In genomic region chr3:197482001-197482400, GRCh38 we compare ENCODE assay signal across 21 cellular contexts.
DNase-seq lines count a peak whose midpoint lies in the region; ATAC-seq and TF ChIP-seq lines count a peak whose summit lies in the region.
"Had no signal": no experiment of that assay in that cellular context is flagged by ENCODE, and none has a peak within 500 bp of the region (broad histone marks: within the 10 kb centered on the region; RNA-seq: fewer than 3 reads in every experiment).

No MANE protein-coding gene starts in this region.

- peaks cover 8% of the 10 kb centered on the region for H3K9me3 Mint-ChIP-seq in WTC11
- no peaks in the 10 kb centered on the region for H3K9me3 Mint-ChIP-seq in activated naive CD4-positive, alpha-beta T cell treated with anti-CD3 and anti-CD28 coated beads, Interleukin-2, amount 50 U/mL, for 72 hours
- H3K9me3 Mint-ChIP-seq: naive thymus-derived CD4-positive, alpha-beta T cell; stimulated activated naive B cell treated with anti-CD40 and anti-IgM and Interleukin-4, amounts not matched to agents 10 μg/mL and 1 μg/mL and 100 μg/mL, for 72 hours had no signal

- POLR2A ChIA-PET in WTC11 (lab: Charles Lee): no interaction called here

- H3K27ac ChIP-seq in fibroblast of lung (ENCODE audit: insufficient read depth, low read length): no peak overlapping the region
- peak overlapping the region; percentile 29 for H3K27ac ChIP-seq in suprapubic skin
- H3K27ac ChIP-seq in body of pancreas: no peak overlapping the region
- H3K27ac ChIP-seq: dorsolateral prefrontal cortex, left ventricle myocardium inferior, psoas muscle, transverse colon had no signal

- H3K36me3 Mint-ChIP-seq in WTC11: no peaks in the 10 kb centered on the region
- no peaks in the 10 kb centered on the region for H3K36me3 Mint-ChIP-seq in activated naive CD4-positive, alpha-beta T cell treated with anti-CD3 and anti-CD28 coated beads, Interleukin-2, amount 50 U/mL, for 72 hours
- H3K36me3 Mint-ChIP-seq: activated CD8-positive, alpha-beta memory T cell treated with anti-CD3 and anti-CD28 coated beads, Interleukin-2, amount 10 ng/mL, durations not matched to agents 7 days and 5 days; CD14-positive monocyte; naive thymus-derived CD4-positive, alpha-beta T cell; stimulated activated naive B cell treated with anti-CD40 and anti-IgM and Interleukin-4, amounts not matched to agents 10 μg/mL and 1 μg/mL and 100 μg/mL, for 72 hours had no signal

- peaks cover 24% of the 10 kb centered on the region for H3K4me1 Mint-ChIP-seq in WTC11
- H3K4me1 Mint-ChIP-seq: activated CD8-positive, alpha-beta memory T cell treated with anti-CD3 and anti-CD28 coated beads, Interleukin-2, amount 10 ng/mL, durations not matched to agents 7 days and 5 days; CD14-positive monocyte; stimulated activated naive B cell treated with anti-CD40 and anti-IgM and Interleukin-4, amounts not matched to agents 10 μg/mL and 1 μg/mL and 100 μg/mL, for 72 hours had no signal

- H3K9ac ChIP-seq in fibroblast of lung (ENCODE audit: insufficient read depth, low read length): no peak overlapping the region

- DNase-seq in HPDE6-E6E7 (ENCODE audit: extremely low spot score): peak; percentile 56
- DNase-seq in WTC11 (ENCODE audit: low spot score): no peak
- DNase-seq in fibroblast of lung (ENCODE audit: low read depth in 2 of 2): peak; percentile 26 to 78
- no peak for DNase-seq in suprapubic skin (ENCODE audit: low spot score in 2 of 2)
- no peak for DNase-seq in activated naive CD4-positive, alpha-beta T cell treated with anti-CD3 and anti-CD28 coated beads, Interleukin-2, amount 50 U/mL, for 72 hours (ENCODE audit: low spot score in 2 of 2)
- DNase-seq in body of pancreas: no peak
- DNase-seq: activated CD8-positive, alpha-beta memory T cell treated with anti-CD3 and anti-CD28 coated beads, Interleukin-2, amount 10 ng/mL, durations not matched to agents 7 days and 5 days; activated effector memory CD4-positive, alpha-beta T cell treated with anti-CD3 and anti-CD28 coated beads, Interleukin-2, amount 50 U/mL, for 16 hours; aorta; DMS53; dorsolateral prefrontal cortex; left ventricle myocardium inferior; naive thymus-derived CD4-positive, alpha-beta T cell; NCI-H1694; NCI-H446; psoas muscle; stimulated activated naive B cell treated with anti-CD40 and anti-IgM and Interleukin-4, amounts not matched to agents 10 μg/mL and 1 μg/mL and 100 μg/mL, for 72 hours; transverse colon had no signal

- TF ChIP-seq CTCF in WTC11 (IDR thresholded peaks at IDR 0.05) (no peak), fibroblast of lung (conservative IDR thresholded peaks at IDR 0.05 in 1 of 2, IDR thresholded peaks at IDR 0.05 in 1 of 2; ENCODE audit: low read depth in 1 of 2, low read length in 2 of 2) (no peak), suprapubic skin (IDR thresholded peaks at IDR 0.05) (no peak), body of pancreas (IDR thresholded peaks at IDR 0.05) (no peak)

- no peaks in the 10 kb centered on the region; the same call in 1 of the 2 replicates for H3K27me3 Mint-ChIP-seq in WTC11 (ENCODE audit: low read depth)

- intact Hi-C loops in body of pancreas (cut with DNase I): no loop called here

- no peaks in the 10 kb centered on the region for H4K20me1 ChIP-seq in fibroblast of lung (ENCODE audit: control insufficient read depth, extremely low read depth, insufficient read depth, low read length)

- ATAC-seq in WTC11 (peak; percentile 65), HG03139 (IDR thresholded peaks at IDR 0.05; ENCODE audit: unreplicated experiment) (no peak), body of pancreas (no peak)
- no peak for ATAC-seq in activated naive CD4-positive, alpha-beta T cell treated with anti-CD3 and anti-CD28 coated beads, Interleukin-2, amount 50 U/mL, for 72 hours
- ATAC-seq: activated CD4-positive, CD25-positive, alpha-beta regulatory T cell treated with anti-CD3 and anti-CD28 coated beads, Interleukin-2, amount 50 U/mL, for 24 hours; activated CD8-positive, alpha-beta memory T cell treated with anti-CD3 and anti-CD28 coated beads, Interleukin-2, amount 10 ng/mL, durations not matched to agents 7 days and 5 days; naive thymus-derived CD4-positive, alpha-beta T cell; psoas muscle; stimulated activated naive B cell treated with anti-CD40 and anti-IgM and Interleukin-4, amounts not matched to agents 10 μg/mL and 1 μg/mL and 100 μg/mL, for 72 hours had no signal

- H3K27me3 ChIP-seq in fibroblast of lung (ENCODE audit: control insufficient read depth, insufficient read depth, low read length) (peaks cover 16% of the 10 kb centered on the region), suprapubic skin (no peaks in the 10 kb centered on the region), body of pancreas (no peaks in the 10 kb centered on the region)
- H3K27me3 ChIP-seq: dorsolateral prefrontal cortex had no signal

- H3K27ac Mint-ChIP-seq in WTC11: peak overlapping the region; percentile 63
- no peak overlapping the region for H3K27ac Mint-ChIP-seq in activated naive CD4-positive, alpha-beta T cell treated with anti-CD3 and anti-CD28 coated beads, Interleukin-2, amount 50 U/mL, for 72 hours
- H3K27ac Mint-ChIP-seq: activated CD8-positive, alpha-beta memory T cell treated with anti-CD3 and anti-CD28 coated beads, Interleukin-2, amount 10 ng/mL, durations not matched to agents 7 days and 5 days; CD14-positive monocyte; naive thymus-derived CD4-positive, alpha-beta T cell; stimulated activated naive B cell treated with anti-CD40 and anti-IgM and Interleukin-4, amounts not matched to agents 10 μg/mL and 1 μg/mL and 100 μg/mL, for 72 hours had no signal

- H3K36me3 ChIP-seq in fibroblast of lung (ENCODE audit: control insufficient read depth, insufficient read depth, low read length) (no peaks in the 10 kb centered on the region), suprapubic skin (no peaks in the 10 kb centered on the region), body of pancreas (replicated peaks in 1 of 2; ENCODE audit: insufficient read depth in 1 of 2, low read depth in 2 of 2) (no peaks in the 10 kb centered on the region)
- H3K36me3 ChIP-seq: left ventricle myocardium inferior, transverse colon had no signal

- H3K4me3 Mint-ChIP-seq in WTC11: no peak overlapping the region
- H3K4me3 Mint-ChIP-seq: activated CD8-positive, alpha-beta memory T cell treated with anti-CD3 and anti-CD28 coated beads, Interleukin-2, amount 10 ng/mL, durations not matched to agents 7 days and 5 days; CD14-positive monocyte; naive thymus-derived CD4-positive, alpha-beta T cell; stimulated activated naive B cell treated with anti-CD40 and anti-IgM and Interleukin-4, amounts not matched to agents 10 μg/mL and 1 μg/mL and 100 μg/mL, for 72 hours had no signal

- TF ChIP-seq EP300 in suprapubic skin (IDR thresholded peaks at IDR 0.05): no peak

- 70% methylated on average over 4 of the region's 4 CpGs for WGBS in suprapubic skin
- WGBS in body of pancreas, 2 donors: 76 to 91% methylated on average over 4 of the region's 4 CpGs

- CTCF ChIA-PET in WTC11 (lab: Charles Lee): interaction anchor here (0.6 to 1.2 kb wide), 2 partner anchors 28 to 191 kb away, joined by 3 to 4 read pairs; no protein-coding TSS in a partner anchor

- H3K4me2 ChIP-seq in fibroblast of lung (ENCODE audit: extremely low read depth, insufficient read depth, low read length): no peak overlapping the region

- no peaks in the 10 kb centered on the region for H3K79me2 ChIP-seq in fibroblast of lung (ENCODE audit: control insufficient read depth, insufficient read depth, low read length)

- TF ChIP-seq POLR2A in suprapubic skin (IDR thresholded peaks at IDR 0.05) (no peak), body of pancreas (IDR thresholded peaks at IDR 0.05) (no peak)

- H3K4me1 ChIP-seq in fibroblast of lung (ENCODE audit: control insufficient read depth, extremely low read depth, insufficient read depth, low read length) (no peaks in the 10 kb centered on the region), suprapubic skin (peaks cover 34% of the 10 kb centered on the region), body of pancreas (no peaks in the 10 kb centered on the region)
- H3K4me1 ChIP-seq: psoas muscle had no signal

- H3K9me3 ChIP-seq in fibroblast of lung (ENCODE audit: control insufficient read depth, insufficient read depth, low read depth, low read length): no peaks in the 10 kb centered on the region
- H3K9me3 ChIP-seq in suprapubic skin: no peaks in the 10 kb centered on the region
- H3K9me3 ChIP-seq in body of pancreas: no peaks in the 10 kb centered on the region
- H3K9me3 ChIP-seq: left ventricle myocardium inferior, psoas muscle, transverse colon had no signal

- no peak overlapping the region for H2AFZ ChIP-seq in fibroblast of lung (ENCODE audit: low read length)

- H3K4me3 ChIP-seq in fibroblast of lung (replicated peaks in 1 of 4; ENCODE audit: control extremely low read depth in 1 of 4, insufficient read depth in 1 of 4, low read depth in 3 of 4, low read length in 4 of 4): no peak overlapping the region
- no peak overlapping the region for H3K4me3 ChIP-seq in suprapubic skin
- no peak overlapping the region for H3K4me3 ChIP-seq in body of pancreas
- H3K4me3 ChIP-seq: dorsolateral prefrontal cortex, left ventricle myocardium inferior, psoas muscle, transverse colon had no signal

TF ChIP-seq in WTC11, 78 proteins besides CTCF, POLR2A, EP300 and RAD21:
- no peak for TF ChIP-seq SOX15 (CRISPR knock-in tag; IDR thresholded peaks at IDR 0.05)
- TF ChIP-seq JAZF1 (CRISPR knock-in tag; IDR thresholded peaks at IDR 0.05): no peak
- TF ChIP-seq GABPB1 (CRISPR knock-in tag; IDR thresholded peaks at IDR 0.05): no peak
- no peak for TF ChIP-seq NFYB (CRISPR knock-in tag; conservative IDR thresholded peaks at IDR 0.05; ENCODE audit: low read depth)
- TF ChIP-seq ZNF416 (CRISPR knock-in tag; IDR thresholded peaks at IDR 0.05): no peak
- TF ChIP-seq TEAD4 (CRISPR knock-in tag; IDR thresholded peaks at IDR 0.05): no peak
- TF ChIP-seq ESRRA (CRISPR knock-in tag; IDR thresholded peaks at IDR 0.05; ENCODE audit: borderline replicate concordance): no peak
- TF ChIP-seq HMGXB4 (CRISPR knock-in tag; IDR thresholded peaks at IDR 0.05): no peak

Comparison
In these comparisons a context has a peak if more than half of its experiments do, and no peak if none do; other contexts are left out.
1. DNase-seq: peak in HPDE6-E6E7 (single experiment) and fibroblast of lung (2 of 2); none in WTC11 (single experiment), suprapubic skin (0 of 2), activated naive CD4-positive, alpha-beta T cell treated with anti-CD3 and anti-CD28 coated beads, Interleukin-2, amount 50 U/mL, for 72 hours (0 of 2) and body of pancreas (0 of 4).